ENCODE assay signal across 8 cellular contexts in the genomic region with DNA sequence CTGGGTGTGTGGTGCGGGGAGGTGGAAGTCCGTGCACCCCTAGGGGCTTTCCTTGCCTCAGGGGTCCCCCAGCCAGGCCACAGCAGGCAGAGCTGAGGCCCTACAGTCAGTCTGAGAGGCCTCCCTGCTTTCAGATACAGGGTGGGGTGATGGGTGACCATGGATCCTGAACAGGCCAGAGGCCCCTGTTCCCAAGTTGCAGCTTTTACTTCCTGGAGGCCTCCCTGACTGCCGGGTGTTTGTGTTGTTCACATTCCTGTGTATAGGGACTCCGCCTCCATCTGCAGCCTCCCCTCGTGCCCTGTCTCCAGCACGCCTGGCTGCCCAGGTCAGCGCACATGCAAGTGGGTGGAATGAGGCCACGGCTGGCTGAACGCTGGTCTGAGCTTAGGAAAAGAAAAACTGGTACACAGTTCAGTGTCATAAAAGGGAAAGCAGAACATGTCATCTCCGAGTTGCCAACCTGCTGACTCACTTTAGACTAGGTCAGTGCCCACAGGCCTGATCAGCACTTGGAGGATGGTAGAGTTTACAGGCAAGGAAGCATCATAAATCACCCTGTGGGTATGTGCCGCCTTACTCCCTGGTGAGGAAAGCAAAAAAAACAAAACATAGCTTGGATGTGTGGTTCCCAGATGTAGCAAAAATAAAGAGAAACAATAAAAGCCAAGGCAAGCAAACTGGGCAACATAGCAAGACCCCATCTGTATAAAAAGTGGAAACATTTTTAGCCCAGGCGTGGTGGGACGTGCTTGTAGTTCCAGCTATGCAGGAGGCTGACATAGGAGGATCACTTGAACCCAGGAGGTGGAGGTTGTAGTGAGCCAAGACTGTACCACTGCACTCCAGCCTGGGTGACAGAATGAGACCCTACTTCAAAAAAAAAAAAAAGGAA. TPM values are rescaled to one million over a fixed set of nuclear protein-coding genes. Genes with fewer than 3 reads are reported as not detected.
A peak's percentile ranks its signal among the peaks of the same experiment; 100 is the strongest.
DNase-seq lines count a peak whose midpoint lies in the region; ATAC-seq and TF ChIP-seq lines count a peak whose summit lies in the region.

No MANE protein-coding gene starts in this region.

- no peaks in the 10 kb centered on the region for H3K9me3 ChIP-seq in MG63
- no peaks in the 10 kb centered on the region for H3K9me3 ChIP-seq in psoas muscle

- ATAC-seq in GM18511 (IDR thresholded peaks at IDR 0.05; ENCODE audit: unreplicated experiment) (peak; percentile 43), psoas muscle (peak; percentile 73 to 81 (median 78)), GM18520 (IDR thresholded peaks at IDR 0.05; ENCODE audit: unreplicated experiment) (no peak)

- intact Hi-C loops in psoas muscle (cut with DNase I) = no loop called here

- peaks cover 54% of the 10 kb centered on the region for H3K4me1 ChIP-seq in psoas muscle

- WGBS in psoas muscle, 3 donors = 43 to 64% (median 49%) methylated on average over 13 of the region's 13 CpGs

- H3K27me3 ChIP-seq in MG63 = no peaks in the 10 kb centered on the region
- H3K27me3 ChIP-seq in psoas muscle (ENCODE audit: insufficient read depth in 3 of 3, low read length in 2 of 3) = no peaks in the 10 kb centered on the region

- peak overlapping the region; percentile 99 for H3K27ac ChIP-seq in psoas muscle

- DNase-seq in MG63 = peak; percentile 81
- DNase-seq in epithelial cell of esophagus (ENCODE audit: low read depth) = peak; percentile 59
- DNase-seq in psoas muscle = peak in 1 of 2 donors; percentile 90
- DNase-seq in AG08396 (ENCODE audit: low spot score) = no peak
- no peak for DNase-seq in NCI-H2227 (lab: John Stamatoyannopoulos, UW; ENCODE audit: unreplicated experiment)
- DNase-seq in NCI-H774 (lab: John Stamatoyannopoulos, UW) = no peak

- TF ChIP-seq CTCF in epithelial cell of esophagus (IDR thresholded peaks at IDR 0.05; ENCODE audit: insufficient read depth, low read depth, low read length, missing control alignments) (no peak), psoas muscle (IDR thresholded peaks at IDR 0.05) (no peak)

- no peak overlapping the region for H3K4me3 ChIP-seq in MG63
- H3K4me3 ChIP-seq in epithelial cell of esophagus (ENCODE audit: low read length) = no peak overlapping the region
- no peak overlapping the region for H3K4me3 ChIP-seq in psoas muscle

- no peaks in the 10 kb centered on the region for H3K36me3 ChIP-seq in MG63
- peaks cover 8 to 59% of the 10 kb centered on the region in 2 donors for H3K36me3 ChIP-seq in psoas muscle (ENCODE audit: insufficient read depth in 1 of 2, low read depth in 1 of 2)

RNA-seq across cellular contexts. Expression of gene SLC7A6, which starts 6.2 kb away (rescaled TPM):
- total RNA-seq in MG63 (2014; rRNA removed; shearing (Covaris generic); ENCODE audit: low replicate concordance) = 3.9 and 6.5 TPM in 2 replicates
- 100 to 1,000 TPM in 1 of 4 donors, 10 to 100 TPM in 3; 25.6 to 217 (median 70.5) TPM for total RNA-seq in psoas muscle
- 10 to 100 TPM in 2 of 3 donors, 1 to 10 TPM in 1; 9.2 to 55.2 (median 36.4) TPM for polyA plus RNA-seq in psoas muscle

RNA-seq across cellular contexts. Expression of gene PLA2G15, which starts 13.0 kb away (rescaled TPM):
- total RNA-seq in MG63 (2014; rRNA removed; shearing (Covaris generic); ENCODE audit: low replicate concordance) = 10.4 and 13.7 TPM in 2 replicates
- 10 to 100 TPM; 28.0 to 65.0 (median 31.0) TPM for total RNA-seq in psoas muscle
- polyA plus RNA-seq in psoas muscle = 10 to 100 TPM; 13.0 to 31.7 (median 22.6) TPM

RNA-seq across cellular contexts. Expression of gene ESRP2, which starts 22.2 kb away (rescaled TPM):
- 0.36 TPM in 1 of 2 replicates, not detected in the other for total RNA-seq in MG63 (2014; rRNA removed; shearing (Covaris generic); ENCODE audit: low replicate concordance)
- not detected for total RNA-seq in psoas muscle
- polyA plus RNA-seq in psoas muscle = under 1 TPM; 0.03 to 0.08 (median 0.05) TPM

RNA-seq across cellular contexts. Expression of gene SLC7A6OS, which starts 52.6 kb away (rescaled TPM):
- total RNA-seq in MG63 (2014; rRNA removed; shearing (Covaris generic); ENCODE audit: low replicate concordance) = 5.5 and 5.7 TPM in 2 replicates
- 10 to 100 TPM in 2 of 4 donors, 1 to 10 TPM in 2; 7.9 to 12.6 (median 9.9) TPM for total RNA-seq in psoas muscle
- polyA plus RNA-seq in psoas muscle = 10 to 100 TPM in 1 of 3 donors, 1 to 10 TPM in 2; 5.8 to 16.3 (median 9.5) TPM

RNA-seq across cellular contexts. Expression of gene PRMT7, which starts 52.7 kb away (rescaled TPM):
- total RNA-seq in MG63 (2014; rRNA removed; shearing (Covaris generic); ENCODE audit: low replicate concordance) = 42.5 and 81.1 TPM in 2 replicates
- 10 to 100 TPM; 19.9 to 31.4 (median 26.6) TPM for total RNA-seq in psoas muscle
- polyA plus RNA-seq in psoas muscle = 10 to 100 TPM; 18.9 to 45.1 (median 20.4) TPM

Comparison
In these comparisons a context has a peak if more than half of its experiments do, and no peak if none do; other contexts are left out.
1. DNase-seq: peak in MG63 (single experiment) and epithelial cell of esophagus (single experiment); none in AG08396 (single experiment), NCI-H2227 (single experiment) and NCI-H774 (single experiment).